ENCODE assay signal across 32 cellular contexts in the genomic region with DNA sequence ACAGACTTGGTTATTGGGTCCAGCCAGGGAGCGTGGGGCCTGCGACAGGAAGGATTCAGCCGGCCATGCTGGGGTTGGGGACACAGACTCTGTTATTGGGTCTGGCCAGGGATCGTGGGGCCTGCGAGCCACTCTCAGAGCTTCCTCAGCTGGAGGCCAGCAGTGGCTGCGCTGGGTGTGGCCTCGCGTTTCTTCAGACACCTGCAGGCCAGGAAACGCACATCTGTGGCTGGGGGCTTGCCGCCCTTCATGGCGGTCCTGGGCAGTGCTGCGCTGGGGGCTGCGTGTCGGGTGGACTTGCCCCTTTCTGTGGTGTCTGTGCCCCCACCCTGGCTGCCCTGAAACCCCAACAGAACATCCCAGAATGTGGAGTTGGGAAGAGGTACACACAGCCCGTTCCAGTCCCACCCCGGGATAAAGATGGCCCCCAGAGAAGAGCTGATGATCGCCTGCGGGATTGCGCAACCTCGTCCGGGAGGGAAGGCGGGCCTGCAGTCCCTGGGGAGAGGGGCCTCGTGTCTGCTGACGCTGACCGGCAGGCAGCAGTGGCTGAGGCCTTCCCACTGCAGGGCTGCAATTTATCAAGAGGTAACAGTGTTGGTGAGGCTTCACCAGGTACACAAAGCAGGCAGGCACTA. TPM values are rescaled to one million over a fixed set of nuclear protein-coding genes. Genes with fewer than 3 reads are reported as not detected.
A peak's percentile ranks its signal among the peaks of the same experiment; 100 is the strongest.
DNase-seq lines count a peak whose midpoint lies in the region; ATAC-seq, FAIRE-seq and TF ChIP-seq lines count a peak whose summit lies in the region.
"Had no signal": no experiment of that assay in that cellular context is flagged by ENCODE, and none has a peak within 500 bp of the region (broad histone marks: within the 10 kb centered on the region; RNA-seq: fewer than 3 reads in every experiment).

No MANE protein-coding gene starts in this region.

- TSS peak; percentile 30 for BruUV-seq in HepG2 (replicated peaks; lab: Mats Ljungman, UMichigan)

- no peaks in the 10 kb centered on the region for H4K20me1 ChIP-seq in HepG2 (ENCODE audit: insufficient read depth, low read length)

- H3K79me2 ChIP-seq in HepG2 (ENCODE audit: insufficient read depth, low read length) = no peaks in the 10 kb centered on the region
- H3K79me2 ChIP-seq: hepatocyte had no signal

- no peak for TF ChIP-seq EP300 in A549 (IDR thresholded peaks at IDR 0.05)
- no peak for TF ChIP-seq EP300 in HepG2 (IDR thresholded peaks at IDR 0.05; ENCODE audit: low read depth in 2 of 2, low read length in 2 of 2)
- no peak for TF ChIP-seq EP300 in HepG2 (CRISPR knock-in tag; IDR thresholded peaks at IDR 0.05; ENCODE audit: borderline replicate concordance)

- ATAC-seq in A549 = no peak
- no peak for ATAC-seq in HepG2
- ATAC-seq in GM19324 (IDR thresholded peaks at IDR 0.05; ENCODE audit: low FRiP score, unreplicated experiment) = no peak
- ATAC-seq: left lobe of liver had no signal

- no peaks in the 10 kb centered on the region for H3K4me1 ChIP-seq in A549
- H3K4me1 ChIP-seq in HepG2 (ENCODE audit: insufficient read depth, low read length) = no peaks in the 10 kb centered on the region
- H3K4me1 ChIP-seq: BLaER1, colonic mucosa, transverse colon had no signal

- intact Hi-C loops in HepG2 (cut with micrococcal nuclease; ENCODE audit: unreplicated experiment) = no loop called here
- intact Hi-C loops in posterior vena cava (cut with DNase I) = no loop called here

- FAIRE-seq in A549 (lab: Jason Lieb, UNC) (no peak), HTR-8/SVneo (lab: Jason Lieb, UNC) (peak; percentile 91), HepG2 (lab: Jason Lieb, UNC) (no peak)
- FAIRE-seq: bronchial epithelial cell, G401.6 had no signal

- in situ Hi-C loops in HepG2 (cut with HindIII; ENCODE audit: extremely low pct_ligation_motif_present, low pct_unique_long_range_greater_than_20kb) = no loop called here

- TF ChIP-seq CTCF in A549 (IDR thresholded peaks at IDR 0.05) = no peak
- no peak for TF ChIP-seq CTCF in cardiac fibroblast (IDR thresholded peaks at IDR 0.05; ENCODE audit: low read depth, low read length)
- no peak for TF ChIP-seq CTCF in HepG2 (CRISPR knock-in tag; IDR thresholded peaks at IDR 0.05)

- H3K9ac ChIP-seq in HepG2 (ENCODE audit: insufficient read depth, low read depth, low read length) = no peak overlapping the region
- H3K9ac ChIP-seq: BLaER1 had no signal

- H3K4me2 ChIP-seq in A549 (no peak overlapping the region), HepG2 (ENCODE audit: low read depth, low read length) (no peak overlapping the region)
- H3K4me2 ChIP-seq: BLaER1, hepatocyte had no signal

- CTCF ChIA-PET in A549 (lab: Yijun Ruan, JAX) (interaction anchor here (0.6 to 1.5 kb wide), 3 partner anchors 9 to 250 kb away, joined by 3 to 4 read pairs (median 4); no protein-coding TSS in a partner anchor), HepG2 (lab: Yijun Ruan, JAX; ENCODE audit: low intra/inter-chr PET ratio, low total read pairs) (no interaction called here)

- TF ChIP-seq RAD21 in A549 (conservative IDR thresholded peaks at IDR 0.05 in 1 of 2, IDR thresholded peaks at IDR 0.05 in 1 of 2) (no peak), HepG2 (CRISPR knock-in tag; IDR thresholded peaks at IDR 0.05) (no peak)

- DNase-seq in A549 (ENCODE audit: low read depth in 1 of 2, low spot score in 1 of 2) = no peak
- no peak for DNase-seq in HTR-8/SVneo (ENCODE audit: insufficient read length, low spot score)
- DNase-seq in cardiac fibroblast (ENCODE audit: low read depth in 2 of 2) = peak; percentile 51 to 64
- DNase-seq in HepG2 (ENCODE audit: low spot score) = no peak
- no peak for DNase-seq in NCI-H2081 treated with DMSO at 0.1 percent for 48 hours (lab: John Stamatoyannopoulos, UW)
- no peak for DNase-seq in ecto neural progenitor cell (ENCODE audit: low spot score)
- no peak for DNase-seq in posterior vena cava (ENCODE audit: low spot score)
- DNase-seq: ACHN; activated CD4-positive, alpha-beta T cell treated with anti-CD3 and anti-CD28 coated beads for 48 hours; activated gamma-delta T cell; activated T-cell treated with anti-CD3 and anti-CD28 coated beads, Interleukin-2, amount 50 U/mL, for 1 hour; colonic mucosa; foreskin melanocyte; naive B cell; NCI-H1417 treated with DMSO at 0.1 percent for 48 hours; NCI-H2081; NCI-H226; retina; stimulated activated CD4-positive, alpha-beta T cell treated with anti-CD3 and anti-CD28 coated beads, Interleukin-2, amount 100 ng/mL, for 48 hours; transverse colon; WERI-Rb-1 had no signal

- H3K9me3 ChIP-seq in A549 (no peaks in the 10 kb centered on the region), HepG2 (ENCODE audit: low read length) (no peaks in the 10 kb centered on the region)
- H3K9me3 ChIP-seq: BLaER1, colonic mucosa, transverse colon had no signal

- no peak overlapping the region for H3K4me3 ChIP-seq in A549
- no peak overlapping the region for H3K4me3 ChIP-seq in cardiac fibroblast (replicated peaks in 1 of 2; ENCODE audit: low read depth in 2 of 2, low read length in 2 of 2)
- H3K4me3 ChIP-seq in HepG2 (replicated peaks in 1 of 3; ENCODE audit: insufficient read depth in 1 of 3, low read depth in 2 of 3, low read length in 3 of 3) = no peak overlapping the region
- H3K4me3 ChIP-seq: BLaER1, colonic mucosa, hepatocyte, transverse colon had no signal

- peaks cover 62 to 81% of the 10 kb centered on the region in 2 experiments; a peak in 4 of 5 replicates for H3K36me3 ChIP-seq in HepG2 (replicated peaks in 1 of 2; ENCODE audit: control insufficient read depth in 1 of 2, insufficient read depth in 2 of 2, low read length in 2 of 2)

- H3K27me3 ChIP-seq in HepG2 (ENCODE audit: control insufficient read depth in 1 of 2, insufficient read depth in 2 of 2, low read length in 2 of 2) = no peaks in the 10 kb centered on the region
- H3K27me3 ChIP-seq: BLaER1, colonic mucosa, hepatocyte, transverse colon had no signal

- no peak overlapping the region for H3K27ac ChIP-seq in A549
- H3K27ac ChIP-seq in HepG2 (ENCODE audit: extremely low read length, insufficient read depth, low read length) = no peak overlapping the region
- H3K27ac ChIP-seq: BLaER1, colonic mucosa, hepatocyte, transverse colon, WERI-Rb-1 had no signal

- WGBS in A549 (ENCODE audit: missing lambda C conversion rate) = 94% methylated on average over 16 of the region's 25 CpGs
- WGBS in HepG2 (ENCODE audit: low lambda C conversion rate) = 98% methylated on average over 25 of the region's 25 CpGs

- POLR2A ChIA-PET in A549 (lab: Yijun Ruan, JAX) (no interaction called here), HepG2 (lab: Yijun Ruan, JAX) (no interaction called here)

- H2AFZ ChIP-seq in HepG2 (ENCODE audit: low read length) = no peak overlapping the region
- H2AFZ ChIP-seq: hepatocyte had no signal

- TF ChIP-seq POLR2A in A549 (IDR thresholded peaks at IDR 0.05; ENCODE audit: low read length) = no peak
- TF ChIP-seq POLR2A in HepG2 (IDR thresholded peaks at IDR 0.05; ENCODE audit: insufficient read depth in 1 of 2, low read depth in 2 of 2, low read length in 2 of 2) = no peak

RNA-seq across cellular contexts. Expression of a gene that starts 16.9 kb away (rescaled TPM):
- polyA plus RNA-seq in A549 (2011; rRNA removed) = 21.8 and 21.9 TPM in 2 replicates
- 31.9 and 32.0 TPM in 2 replicates for polyA plus RNA-seq in A549 (2012; cell fraction: cytosol; rRNA removed)
- polyA plus RNA-seq in A549 (2012; cell fraction: nucleus; rRNA removed) = 44.3 and 54.0 TPM in 2 replicates
- polyA plus RNA-seq in A549 (2017; fragmentation: RNase III; extraction: RNeasy Plus Mini Kit Qiagen cat#74134 plus additional on column Dnase treatment) = 25.3 to 28.7 TPM (median 25.7 TPM) in 3 replicates
- 14.9 and 17.7 TPM in 2 replicates for polyA minus RNA-seq in A549 (2011; rRNA and poly(A)+ RNA removed)
- 31.3 and 37.8 TPM in 2 replicates for total RNA-seq in HepG2 (2016; rRNA removed; fragmentation: Illumina TruSeq; extraction: Trizol)
- total RNA-seq in HepG2 (2016; cell fraction: cytosol; rRNA removed; fragmentation: Illumina TruSeq; extraction: Trizol; ENCODE audit: low read depth) = 14.9 and 15.3 TPM in 2 replicates
- total RNA-seq in HepG2 (2016; cell fraction: insoluble cytoplasmic fraction; rRNA removed; fragmentation: Illumina TruSeq; extraction: Trizol) = 30.0 and 35.2 TPM in 2 replicates
- total RNA-seq in HepG2 (2016; cell fraction: membrane; rRNA removed; fragmentation: Illumina TruSeq; extraction: Trizol) = 20.4 and 23.8 TPM in 2 replicates
- total RNA-seq in HepG2 (2016; cell fraction: nucleus; rRNA removed; fragmentation: Illumina TruSeq; extraction: Trizol) = 23.8 and 28.4 TPM in 2 replicates
- 20.4 and 22.5 TPM in 2 replicates for polyA plus RNA-seq in HepG2 (2011; rRNA removed)
- polyA plus RNA-seq in HepG2 (2011; cell fraction: cytosol; rRNA removed) = 19.5 and 23.4 TPM in 2 replicates
- polyA plus RNA-seq in HepG2 (2011; cell fraction: nucleus; rRNA removed) = 31.1 and 31.2 TPM in 2 replicates
- 21.4 and 26.9 TPM in 2 replicates for polyA plus RNA-seq in HepG2 (2012)
- polyA plus RNA-seq in HepG2 (2016; cell fraction: cytosol; fragmentation: Illumina TruSeq; extraction: Trizol; ENCODE audit: low read depth) = 13.5 and 13.6 TPM in 2 replicates
- polyA plus RNA-seq in HepG2 (2016; cell fraction: insoluble cytoplasmic fraction; fragmentation: Illumina TruSeq; extraction: Trizol; ENCODE audit: low read depth) = 33.7 and 36.3 TPM in 2 replicates
- polyA plus RNA-seq in HepG2 (2016; cell fraction: membrane; fragmentation: Illumina TruSeq; extraction: Trizol; ENCODE audit: low read depth) = 18.0 and 19.8 TPM in 2 replicates
- polyA plus RNA-seq in HepG2 (2016; cell fraction: nucleus; fragmentation: Illumina TruSeq; extraction: Trizol; ENCODE audit: insufficient read depth, low read depth) = 87.6 and 92.7 TPM in 2 replicates
- polyA minus RNA-seq in HepG2 (2011; rRNA and poly(A)+ RNA removed; ENCODE audit: low replicate concordance) = 27.2 and 36.2 TPM in 2 replicates
- polyA minus RNA-seq in HepG2 (2011; cell fraction: cytosol; rRNA and poly(A)+ RNA removed) = 13.0 and 15.4 TPM in 2 replicates
- polyA minus RNA-seq in HepG2 (2011; cell fraction: nucleus; rRNA and poly(A)+ RNA removed) = 16.7 and 20.9 TPM in 2 replicates
- 10 to 100 TPM; 19.8 to 23.8 TPM for total RNA-seq in posterior vena cava

RNA-seq across cellular contexts. Expression of a gene that starts 22.3 kb away (rescaled TPM):
- polyA plus RNA-seq in A549 (2011; rRNA removed) (7.4 and 7.5 TPM in 2 replicates), A549 (2017; fragmentation: RNase III; extraction: RNeasy Plus Mini Kit Qiagen cat#74134 plus additional on column Dnase treatment) (12.0 to 13.1 TPM (median 12.9 TPM) in 3 replicates), HepG2 (2011; rRNA removed) (27.6 and 32.0 TPM in 2 replicates)
- 14.2 and 19.2 TPM in 2 replicates for polyA plus RNA-seq in A549 (2012; cell fraction: cytosol; rRNA removed)
- 42.3 and 66.6 TPM in 2 replicates for polyA plus RNA-seq in A549 (2012; cell fraction: nucleus; rRNA removed)
- polyA minus RNA-seq in A549 (2011; rRNA and poly(A)+ RNA removed) = 8.4 and 12.7 TPM in 2 replicates
- total RNA-seq in HepG2 (2016; rRNA removed; fragmentation: Illumina TruSeq; extraction: Trizol) (15.3 and 17.8 TPM in 2 replicates), posterior vena cava (10 to 100 TPM in 1 of 2 donors, 1 to 10 TPM in 1; 9.7 to 10.3 TPM)
- total RNA-seq in HepG2 (2016; cell fraction: cytosol; rRNA removed; fragmentation: Illumina TruSeq; extraction: Trizol; ENCODE audit: low read depth) = 8.6 and 10.0 TPM in 2 replicates
- 14.3 and 17.3 TPM in 2 replicates for total RNA-seq in HepG2 (2016; cell fraction: insoluble cytoplasmic fraction; rRNA removed; fragmentation: Illumina TruSeq; extraction: Trizol)
- 13.2 and 13.6 TPM in 2 replicates for total RNA-seq in HepG2 (2016; cell fraction: membrane; rRNA removed; fragmentation: Illumina TruSeq; extraction: Trizol)
- total RNA-seq in HepG2 (2016; cell fraction: nucleus; rRNA removed; fragmentation: Illumina TruSeq; extraction: Trizol) = 21.3 and 26.0 TPM in 2 replicates
- 13.9 and 24.3 TPM in 2 replicates for polyA plus RNA-seq in HepG2 (2011; cell fraction: cytosol; rRNA removed)
- polyA plus RNA-seq in HepG2 (2011; cell fraction: nucleus; rRNA removed) = 94.6 and 141 TPM in 2 replicates
- polyA plus RNA-seq in HepG2 (2012) = 16.9 and 17.6 TPM in 2 replicates
- polyA plus RNA-seq in HepG2 (2016; cell fraction: cytosol; fragmentation: Illumina TruSeq; extraction: Trizol; ENCODE audit: low read depth) = 2.6 and 2.8 TPM in 2 replicates
- polyA plus RNA-seq in HepG2 (2016; cell fraction: insoluble cytoplasmic fraction; fragmentation: Illumina TruSeq; extraction: Trizol; ENCODE audit: low read depth) = 12.8 and 13.4 TPM in 2 replicates
- polyA plus RNA-seq in HepG2 (2016; cell fraction: membrane; fragmentation: Illumina TruSeq; extraction: Trizol; ENCODE audit: low read depth) = 5.4 and 6.3 TPM in 2 replicates
- 60.6 and 69.1 TPM in 2 replicates for polyA plus RNA-seq in HepG2 (2016; cell fraction: nucleus; fragmentation: Illumina TruSeq; extraction: Trizol; ENCODE audit: insufficient read depth, low read depth)
- 32.8 and 53.5 TPM in 2 replicates for polyA minus RNA-seq in HepG2 (2011; rRNA and poly(A)+ RNA removed; ENCODE audit: low replicate concordance)
- 14.5 and 16.4 TPM in 2 replicates for polyA minus RNA-seq in HepG2 (2011; cell fraction: cytosol; rRNA and poly(A)+ RNA removed)
- polyA minus RNA-seq in HepG2 (2011; cell fraction: nucleus; rRNA and poly(A)+ RNA removed) = 30.1 and 33.4 TPM in 2 replicates

RNA-seq across cellular contexts. Expression of a gene that starts 22.7 kb away (rescaled TPM):
- 494 and 562 TPM in 2 replicates for polyA plus RNA-seq in A549 (2011; rRNA removed)
- polyA plus RNA-seq in A549 (2012; cell fraction: cytosol; rRNA removed) = 893 and 1,062 TPM in 2 replicates
- 797 and 808 TPM in 2 replicates for polyA plus RNA-seq in A549 (2012; cell fraction: nucleus; rRNA removed)
- 496 to 535 TPM (median 511 TPM) in 3 replicates for polyA plus RNA-seq in A549 (2017; fragmentation: RNase III; extraction: RNeasy Plus Mini Kit Qiagen cat#74134 plus additional on column Dnase treatment)
- polyA minus RNA-seq in A549 (2011; rRNA and poly(A)+ RNA removed) = 208 and 235 TPM in 2 replicates
- total RNA-seq in HepG2 (2016; rRNA removed; fragmentation: Illumina TruSeq; extraction: Trizol) = 531 and 639 TPM in 2 replicates
- 280 and 300 TPM in 2 replicates for total RNA-seq in HepG2 (2016; cell fraction: cytosol; rRNA removed; fragmentation: Illumina TruSeq; extraction: Trizol; ENCODE audit: low read depth)
- 555 and 661 TPM in 2 replicates for total RNA-seq in HepG2 (2016; cell fraction: insoluble cytoplasmic fraction; rRNA removed; fragmentation: Illumina TruSeq; extraction: Trizol)
- total RNA-seq in HepG2 (2016; cell fraction: membrane; rRNA removed; fragmentation: Illumina TruSeq; extraction: Trizol) = 259 and 300 TPM in 2 replicates
- 259 and 270 TPM in 2 replicates for total RNA-seq in HepG2 (2016; cell fraction: nucleus; rRNA removed; fragmentation: Illumina TruSeq; extraction: Trizol)
- 571 and 631 TPM in 2 replicates for polyA plus RNA-seq in HepG2 (2011; rRNA removed)
- 539 and 602 TPM in 2 replicates for polyA plus RNA-seq in HepG2 (2011; cell fraction: cytosol; rRNA removed)
- 375 and 401 TPM in 2 replicates for polyA plus RNA-seq in HepG2 (2011; cell fraction: nucleus; rRNA removed)
- 283 and 330 TPM in 2 replicates for polyA plus RNA-seq in HepG2 (2012)
- 290 and 328 TPM in 2 replicates for polyA plus RNA-seq in HepG2 (2016; cell fraction: cytosol; fragmentation: Illumina TruSeq; extraction: Trizol; ENCODE audit: low read depth)
- polyA plus RNA-seq in HepG2 (2016; cell fraction: insoluble cytoplasmic fraction; fragmentation: Illumina TruSeq; extraction: Trizol; ENCODE audit: low read depth) = 656 and 720 TPM in 2 replicates
- polyA plus RNA-seq in HepG2 (2016; cell fraction: membrane; fragmentation: Illumina TruSeq; extraction: Trizol; ENCODE audit: low read depth) = 233 and 270 TPM in 2 replicates
- polyA plus RNA-seq in HepG2 (2016; cell fraction: nucleus; fragmentation: Illumina TruSeq; extraction: Trizol; ENCODE audit: insufficient read depth, low read depth) = 418 and 431 TPM in 2 replicates
- polyA minus RNA-seq in HepG2 (2011; rRNA and poly(A)+ RNA removed; ENCODE audit: low replicate concordance) = 380 and 541 TPM in 2 replicates
- polyA minus RNA-seq in HepG2 (2011; cell fraction: cytosol; rRNA and poly(A)+ RNA removed) = 93.0 and 111 TPM in 2 replicates
- 111 and 120 TPM in 2 replicates for polyA minus RNA-seq in HepG2 (2011; cell fraction: nucleus; rRNA and poly(A)+ RNA removed)
- 100 to 1,000 TPM; 179 to 194 TPM for total RNA-seq in posterior vena cava

RNA-seq across cellular contexts. Expression of a gene that starts 43.6 kb away (rescaled TPM):
- 18.3 and 22.7 TPM in 2 replicates for polyA plus RNA-seq in A549 (2011; rRNA removed)
- 29.0 and 41.2 TPM in 2 replicates for polyA plus RNA-seq in A549 (2012; cell fraction: cytosol; rRNA removed)
- 37.0 and 43.1 TPM in 2 replicates for polyA plus RNA-seq in A549 (2012; cell fraction: nucleus; rRNA removed)
- polyA plus RNA-seq in A549 (2017; fragmentation: RNase III; extraction: RNeasy Plus Mini Kit Qiagen cat#74134 plus additional on column Dnase treatment) = 26.5 to 28.1 TPM (median 27.7 TPM) in 3 replicates
- polyA minus RNA-seq in A549 (2011; rRNA and poly(A)+ RNA removed) = 19.9 and 20.3 TPM in 2 replicates
- 77.7 and 79.2 TPM in 2 replicates for total RNA-seq in HepG2 (2016; rRNA removed; fragmentation: Illumina TruSeq; extraction: Trizol)
- 24.5 and 25.5 TPM in 2 replicates for total RNA-seq in HepG2 (2016; cell fraction: cytosol; rRNA removed; fragmentation: Illumina TruSeq; extraction: Trizol; ENCODE audit: low read depth)
- total RNA-seq in HepG2 (2016; cell fraction: insoluble cytoplasmic fraction; rRNA removed; fragmentation: Illumina TruSeq; extraction: Trizol) = 67.6 and 79.5 TPM in 2 replicates
- 64.7 and 64.9 TPM in 2 replicates for total RNA-seq in HepG2 (2016; cell fraction: membrane; rRNA removed; fragmentation: Illumina TruSeq; extraction: Trizol)
- total RNA-seq in HepG2 (2016; cell fraction: nucleus; rRNA removed; fragmentation: Illumina TruSeq; extraction: Trizol) = 45.7 and 51.1 TPM in 2 replicates
- polyA plus RNA-seq in HepG2 (2011; rRNA removed) = 43.3 and 50.4 TPM in 2 replicates
- 24.6 and 38.4 TPM in 2 replicates for polyA plus RNA-seq in HepG2 (2011; cell fraction: cytosol; rRNA removed)
- 68.1 and 80.1 TPM in 2 replicates for polyA plus RNA-seq in HepG2 (2011; cell fraction: nucleus; rRNA removed)
- 35.5 and 43.9 TPM in 2 replicates for polyA plus RNA-seq in HepG2 (2012)
- polyA plus RNA-seq in HepG2 (2016; cell fraction: cytosol; fragmentation: Illumina TruSeq; extraction: Trizol; ENCODE audit: low read depth) = 15.6 and 19.3 TPM in 2 replicates
- 70.8 and 83.3 TPM in 2 replicates for polyA plus RNA-seq in HepG2 (2016; cell fraction: insoluble cytoplasmic fraction; fragmentation: Illumina TruSeq; extraction: Trizol; ENCODE audit: low read depth)
- 38.0 and 40.1 TPM in 2 replicates for polyA plus RNA-seq in HepG2 (2016; cell fraction: membrane; fragmentation: Illumina TruSeq; extraction: Trizol; ENCODE audit: low read depth)
- polyA plus RNA-seq in HepG2 (2016; cell fraction: nucleus; fragmentation: Illumina TruSeq; extraction: Trizol; ENCODE audit: insufficient read depth, low read depth) = 84.6 and 88.2 TPM in 2 replicates
- polyA minus RNA-seq in HepG2 (2011; rRNA and poly(A)+ RNA removed; ENCODE audit: low replicate concordance) = 41.0 and 77.9 TPM in 2 replicates
- 22.8 and 27.3 TPM in 2 replicates for polyA minus RNA-seq in HepG2 (2011; cell fraction: cytosol; rRNA and poly(A)+ RNA removed)
- polyA minus RNA-seq in HepG2 (2011; cell fraction: nucleus; rRNA and poly(A)+ RNA removed) = 35.0 and 37.7 TPM in 2 replicates
- 10 to 100 TPM; 24.4 to 26.3 TPM for total RNA-seq in posterior vena cava

RNA-seq across cellular contexts. Expression of a gene that starts 54.2 kb away (rescaled TPM):
- polyA plus RNA-seq in A549 (2011; rRNA removed) (not detected in 2 replicates), A549 (2017; fragmentation: RNase III; extraction: RNeasy Plus Mini Kit Qiagen cat#74134 plus additional on column Dnase treatment) (not detected in 3 replicates), HepG2 (2011; rRNA removed) (not detected in 2 replicates)
- polyA plus RNA-seq in A549 (2012; cell fraction: cytosol; rRNA removed) = not detected in 2 replicates
- not detected in 2 replicates for polyA plus RNA-seq in A549 (2012; cell fraction: nucleus; rRNA removed)
- polyA minus RNA-seq in A549 (2011; rRNA and poly(A)+ RNA removed) = not detected in 2 replicates
- total RNA-seq in HepG2 (2016; rRNA removed; fragmentation: Illumina TruSeq; extraction: Trizol) (0.10 and 0.18 TPM in 2 replicates), posterior vena cava (not detected)
- 0.10 TPM in 1 of 2 replicates, not detected in the other for total RNA-seq in HepG2 (2016; cell fraction: cytosol; rRNA removed; fragmentation: Illumina TruSeq; extraction: Trizol; ENCODE audit: low read depth)
- 0.06 TPM in 1 of 2 replicates, not detected in the other for total RNA-seq in HepG2 (2016; cell fraction: insoluble cytoplasmic fraction; rRNA removed; fragmentation: Illumina TruSeq; extraction: Trizol)
- 0.12 and 0.14 TPM in 2 replicates for total RNA-seq in HepG2 (2016; cell fraction: membrane; rRNA removed; fragmentation: Illumina TruSeq; extraction: Trizol)
- total RNA-seq in HepG2 (2016; cell fraction: nucleus; rRNA removed; fragmentation: Illumina TruSeq; extraction: Trizol) = not detected in 2 replicates
- polyA plus RNA-seq in HepG2 (2011; cell fraction: cytosol; rRNA removed) = not detected in 2 replicates
- polyA plus RNA-seq in HepG2 (2011; cell fraction: nucleus; rRNA removed) = not detected in 2 replicates
- 0.08 TPM in 1 of 2 replicates, not detected in the other for polyA plus RNA-seq in HepG2 (2012)
- 0.08 TPM in 1 of 2 replicates, not detected in the other for polyA plus RNA-seq in HepG2 (2016; cell fraction: cytosol; fragmentation: Illumina TruSeq; extraction: Trizol; ENCODE audit: low read depth)
- 0.34 TPM in 1 of 2 replicates, not detected in the other for polyA plus RNA-seq in HepG2 (2016; cell fraction: insoluble cytoplasmic fraction; fragmentation: Illumina TruSeq; extraction: Trizol; ENCODE audit: low read depth)
- polyA plus RNA-seq in HepG2 (2016; cell fraction: membrane; fragmentation: Illumina TruSeq; extraction: Trizol; ENCODE audit: low read depth) = 0.17 TPM in 2 replicates
- polyA plus RNA-seq in HepG2 (2016; cell fraction: nucleus; fragmentation: Illumina TruSeq; extraction: Trizol; ENCODE audit: insufficient read depth, low read depth) = not detected in 2 replicates
- not detected in 2 replicates for polyA minus RNA-seq in HepG2 (2011; rRNA and poly(A)+ RNA removed; ENCODE audit: low replicate concordance)
- polyA minus RNA-seq in HepG2 (2011; cell fraction: cytosol; rRNA and poly(A)+ RNA removed) = not detected in 2 replicates
- polyA minus RNA-seq in HepG2 (2011; cell fraction: nucleus; rRNA and poly(A)+ RNA removed) = not detected in 2 replicates
- total RNA-seq: activated CD8-positive, alpha-beta memory T cell treated with anti-CD3 and anti-CD28 coated beads for 36 hours; bronchial epithelial cell; colonic mucosa; H4; hepatocyte; HT-29; left lobe of liver; mesothelial cell of epicardium; omental fat pad; transverse colon had no signal
- polyA plus RNA-seq: hepatocyte had no signal

Comparison
In these comparisons a context has a peak if more than half of its experiments do, and no peak if none do; other contexts are left out.
1. DNase-seq: peak in cardiac fibroblast (2 of 2); none in A549 (0 of 2), HTR-8/SVneo (single experiment), HepG2 (single experiment), NCI-H2081 treated with DMSO at 0.1 percent for 48 hours (single experiment), ecto neural progenitor cell (single experiment) and posterior vena cava (single experiment).